Comparison of ENCODE assay signal across 2 cellular contexts in genomic region chr16:86597126-86597879, GRCh38.
TF ChIP-seq lines count a peak whose summit lies in the region.

No MANE protein-coding gene starts in this region.

TF ChIP-seq in GM23338, 12 proteins besides CTCF, POLR2A, EP300 and RAD21:
- no peak for TF ChIP-seq EZH2 (IDR thresholded peaks at IDR 0.05; ENCODE audit: low read depth, unreplicated experiment)
- TF ChIP-seq ZNF331 (CRISPR knock-in tag; IDR thresholded peaks at IDR 0.05; ENCODE audit: low read depth), result no peak
- TF ChIP-seq ZNF462 (CRISPR knock-in tag; IDR thresholded peaks at IDR 0.05), result no peak
- TF ChIP-seq ZNF114 (CRISPR knock-in tag; IDR thresholded peaks at IDR 0.05), result no peak
- no peak for TF ChIP-seq CREB1 (CRISPR knock-in tag; IDR thresholded peaks at IDR 0.05; ENCODE audit: low read depth)
- no peak for TF ChIP-seq REST (IDR thresholded peaks at IDR 0.05; ENCODE audit: unreplicated experiment)
- no peak for TF ChIP-seq STAT1 (IDR thresholded peaks at IDR 0.05; ENCODE audit: unreplicated experiment)
- TF ChIP-seq ETS1 (IDR thresholded peaks at IDR 0.05), result no peak
- TF ChIP-seq JUNB (IDR thresholded peaks at IDR 0.05; ENCODE audit: unreplicated experiment), result no peak
- TF ChIP-seq POLR2AphosphoS5 (IDR thresholded peaks at IDR 0.05; ENCODE audit: low read depth), result no peak
- no peak for TF ChIP-seq NANOG (IDR thresholded peaks at IDR 0.05; ENCODE audit: borderline replicate concordance)
- no peak for TF ChIP-seq EZH2phosphoT487 (IDR thresholded peaks at IDR 0.05; ENCODE audit: unreplicated experiment)
TF ChIP-seq in GM23338: peak in this region for 0.

TF ChIP-seq in IMR-90, 13 proteins besides CTCF, POLR2A, EP300 and RAD21:
- TF ChIP-seq NFE2L2 (IDR thresholded peaks at IDR 0.05; ENCODE audit: low read depth, low read length) (no peak), RFX5 (IDR thresholded peaks at IDR 0.05; ENCODE audit: low read depth, low read length) (no peak), SMC3 (IDR thresholded peaks at IDR 0.05; ENCODE audit: low read depth, low read length) (no peak), FOS (IDR thresholded peaks at IDR 0.05; ENCODE audit: low read depth, low read length) (no peak), MAFK (IDR thresholded peaks at IDR 0.05; ENCODE audit: low read depth, low read length) (no peak), BHLHE40 (IDR thresholded peaks at IDR 0.05; ENCODE audit: low read depth, low read length) (no peak), RCOR1 (IDR thresholded peaks at IDR 0.05; ENCODE audit: insufficient replicate concordance, low read length) (no peak), MXI1 (IDR thresholded peaks at IDR 0.05; ENCODE audit: borderline replicate concordance, low read depth, low read length) (no peak), MAZ (IDR thresholded peaks at IDR 0.05; ENCODE audit: borderline replicate concordance, low read depth, low read length) (no peak), ELK1 (IDR thresholded peaks at IDR 0.05; ENCODE audit: borderline replicate concordance, low read depth, low read length) (no peak), USF2 (IDR thresholded peaks at IDR 0.05; ENCODE audit: low read depth, low read length) (no peak), CHD1 (IDR thresholded peaks at IDR 0.05; ENCODE audit: low read depth, low read length) (no peak)
